1 cellular context compared by ENCODE assay signal in genomic region chr11:71080239-71081097, GRCh38.
TF ChIP-seq lines count a peak whose summit lies in the region.

No MANE protein-coding gene starts in this region.

TF ChIP-seq in HepG2, 621 proteins besides CTCF, POLR2A, EP300 and RAD21 (continued from another document and continues in another):
- no peak for TF ChIP-seq ZNF512B (CRISPR knock-in tag; IDR thresholded peaks at IDR 0.05; ENCODE audit: borderline replicate concordance)
- no peak for TF ChIP-seq NR2C2 (CRISPR knock-in tag; IDR thresholded peaks at IDR 0.05; ENCODE audit: borderline replicate concordance)
- TF ChIP-seq ZBTB42 (CRISPR knock-in tag; IDR thresholded peaks at IDR 0.05), result no peak
- TF ChIP-seq ZSCAN29 (CRISPR knock-in tag; conservative IDR thresholded peaks at IDR 0.05), result no peak
- peak; percentile 67 for TF ChIP-seq STAG1 (CRISPR knock-in tag; IDR thresholded peaks at IDR 0.05)
- TF ChIP-seq ZFP36L1 (CRISPR knock-in tag; IDR thresholded peaks at IDR 0.05), result no peak
- no peak for TF ChIP-seq ZKSCAN5 (CRISPR knock-in tag; IDR thresholded peaks at IDR 0.05)
- TF ChIP-seq ZNF510 (CRISPR knock-in tag; IDR thresholded peaks at IDR 0.05; ENCODE audit: low read depth), result no peak
- TF ChIP-seq XRCC5 (optimal IDR thresholded peaks at IDR 0.05; ENCODE audit: low read length), result peak; percentile 74
- TF ChIP-seq PLSCR1 (CRISPR knock-in tag; IDR thresholded peaks at IDR 0.05; ENCODE audit: borderline replicate concordance), result no peak
- TF ChIP-seq ZNF260 (CRISPR knock-in tag; IDR thresholded peaks at IDR 0.05; ENCODE audit: borderline replicate concordance, low read depth), result no peak
- no peak for TF ChIP-seq ZNF503 (CRISPR knock-in tag; IDR thresholded peaks at IDR 0.05)
- TF ChIP-seq, protein P1, sequence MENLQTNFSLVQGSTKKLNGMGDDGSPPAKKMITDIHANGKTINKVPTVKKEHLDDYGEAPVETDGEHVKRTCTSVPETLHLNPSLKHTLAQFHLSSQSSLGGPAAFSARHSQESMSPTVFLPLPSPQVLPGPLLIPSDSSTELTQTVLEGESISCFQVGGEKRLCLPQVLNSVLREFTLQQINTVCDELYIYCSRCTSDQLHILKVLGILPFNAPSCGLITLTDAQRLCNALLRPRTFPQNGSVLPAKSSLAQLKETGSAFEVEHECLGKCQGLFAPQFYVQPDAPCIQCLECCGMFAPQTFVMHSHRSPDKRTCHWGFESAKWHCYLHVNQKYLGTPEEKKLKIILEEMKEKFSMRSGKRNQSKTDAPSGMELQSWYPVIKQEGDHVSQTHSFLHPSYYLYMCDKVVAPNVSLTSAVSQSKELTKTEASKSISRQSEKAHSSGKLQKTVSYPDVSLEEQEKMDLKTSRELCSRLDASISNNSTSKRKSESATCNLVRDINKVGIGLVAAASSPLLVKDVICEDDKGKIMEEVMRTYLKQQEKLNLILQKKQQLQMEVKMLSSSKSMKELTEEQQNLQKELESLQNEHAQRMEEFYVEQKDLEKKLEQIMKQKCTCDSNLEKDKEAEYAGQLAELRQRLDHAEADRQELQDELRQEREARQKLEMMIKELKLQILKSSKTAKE (CRISPR knock-in tag; IDR thresholded peaks at IDR 0.05; ENCODE audit: borderline replicate concordance), result no peak
- no peak for TF ChIP-seq ZSCAN25 (CRISPR knock-in tag; IDR thresholded peaks at IDR 0.05)
- no peak for TF ChIP-seq ZNF788 (CRISPR knock-in tag; IDR thresholded peaks at IDR 0.05; ENCODE audit: borderline replicate concordance)
- TF ChIP-seq ZNF124 (CRISPR knock-in tag; IDR thresholded peaks at IDR 0.05), result no peak
- TF ChIP-seq, protein P2, sequence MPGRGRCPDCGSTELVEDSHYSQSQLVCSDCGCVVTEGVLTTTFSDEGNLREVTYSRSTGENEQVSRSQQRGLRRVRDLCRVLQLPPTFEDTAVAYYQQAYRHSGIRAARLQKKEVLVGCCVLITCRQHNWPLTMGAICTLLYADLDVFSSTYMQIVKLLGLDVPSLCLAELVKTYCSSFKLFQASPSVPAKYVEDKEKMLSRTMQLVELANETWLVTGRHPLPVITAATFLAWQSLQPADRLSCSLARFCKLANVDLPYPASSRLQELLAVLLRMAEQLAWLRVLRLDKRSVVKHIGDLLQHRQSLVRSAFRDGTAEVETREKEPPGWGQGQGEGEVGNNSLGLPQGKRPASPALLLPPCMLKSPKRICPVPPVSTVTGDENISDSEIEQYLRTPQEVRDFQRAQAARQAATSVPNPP (CRISPR knock-in tag; IDR thresholded peaks at IDR 0.05), result no peak
- no peak for TF ChIP-seq TGIF2 (CRISPR knock-in tag; IDR thresholded peaks at IDR 0.05)
- TF ChIP-seq TOE1 (CRISPR knock-in tag; IDR thresholded peaks at IDR 0.05), result no peak
- TF ChIP-seq ZNF687 (CRISPR knock-in tag; IDR thresholded peaks at IDR 0.05), result peak; percentile 31
- TF ChIP-seq ZNF782 (CRISPR knock-in tag; IDR thresholded peaks at IDR 0.05; ENCODE audit: borderline replicate concordance), result no peak
- no peak for TF ChIP-seq HNRNPUL1 (IDR thresholded peaks at IDR 0.05; ENCODE audit: low read depth, low read length)
- TF ChIP-seq NCOA2 (CRISPR knock-in tag; IDR thresholded peaks at IDR 0.05), result no peak
- TF ChIP-seq NR2F1 (CRISPR knock-in tag; IDR thresholded peaks at IDR 0.05), result no peak
- TF ChIP-seq GATAD2A (CRISPR knock-in tag; IDR thresholded peaks at IDR 0.05), result no peak
- TF ChIP-seq RCOR2 (CRISPR knock-in tag; IDR thresholded peaks at IDR 0.05), result no peak
- no peak for TF ChIP-seq MAFF (IDR thresholded peaks at IDR 0.05; ENCODE audit: low read depth, low read length)
- no peak for TF ChIP-seq ZNF446 (CRISPR knock-in tag; IDR thresholded peaks at IDR 0.05)
- no peak for TF ChIP-seq ZSCAN21 (CRISPR knock-in tag; IDR thresholded peaks at IDR 0.05; ENCODE audit: borderline replicate concordance)
- no peak for TF ChIP-seq ZBED4 (CRISPR knock-in tag; IDR thresholded peaks at IDR 0.05; ENCODE audit: borderline replicate concordance)
- no peak for TF ChIP-seq ZNF382 (CRISPR knock-in tag; IDR thresholded peaks at IDR 0.05; ENCODE audit: borderline replicate concordance)
